1 cellular context compared by ENCODE assay signal in the genomic region with DNA sequence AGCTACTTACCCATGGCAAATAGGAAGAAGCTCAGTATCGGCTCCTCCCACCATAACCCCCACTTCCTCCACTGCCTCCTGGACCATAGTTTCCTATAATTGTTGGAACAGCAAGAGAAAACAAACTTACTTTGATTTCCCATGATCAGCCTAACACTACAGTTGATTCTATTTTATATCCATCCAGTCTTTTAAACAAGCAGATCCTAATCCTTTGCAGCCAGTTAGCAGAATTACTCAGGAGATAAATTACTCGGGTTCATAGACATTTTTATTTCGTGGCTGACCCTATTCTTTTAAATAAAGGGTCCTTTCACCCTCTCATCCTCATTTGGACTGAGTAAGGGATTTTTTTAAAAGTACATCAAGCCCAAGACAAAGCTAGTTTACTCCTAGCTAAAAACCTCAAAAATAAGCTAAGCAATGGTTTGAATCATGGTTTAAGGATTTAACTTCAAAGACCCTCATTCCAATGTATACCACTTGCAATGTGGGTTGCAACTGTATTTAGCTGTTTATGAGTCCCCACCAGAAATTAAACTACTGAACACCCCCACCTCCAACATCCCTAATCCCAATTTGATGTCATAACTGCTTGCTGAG.
TF ChIP-seq lines count a peak whose summit lies in the region.

No MANE protein-coding gene starts in this region.

TF ChIP-seq in K562, 482 proteins besides CTCF, POLR2A, EP300 and RAD21 (continued from another document):
- TF ChIP-seq MTA2 (IDR thresholded peaks at IDR 0.05; ENCODE audit: low read depth) (no peak), SPI1 (IDR thresholded peaks at IDR 0.05; ENCODE audit: borderline replicate concordance, low read depth, low read length) (0 out of 2 replicates have a peak, but pooled peaks have one; percentile 8), ZNF217 (CRISPR knock-in tag; IDR thresholded peaks at IDR 0.05) (no peak), DEAF1 (CRISPR knock-in tag; IDR thresholded peaks at IDR 0.05) (no peak), ELF2 (CRISPR knock-in tag; IDR thresholded peaks at IDR 0.05) (no peak), VEZF1 (CRISPR knock-in tag; IDR thresholded peaks at IDR 0.05) (no peak), CBFA2T3 (IDR thresholded peaks at IDR 0.05) (0 out of 2 replicates have a peak, but pooled peaks have one; percentile 1), ZNF407 (IDR thresholded peaks at IDR 0.05; ENCODE audit: low read depth) (no peak), ZNF696 (CRISPR knock-in tag; conservative IDR thresholded peaks at IDR 0.05) (0 out of 2 replicates have a peak, but pooled peaks have one; percentile 7)
TF ChIP-seq in K562: peak in this region for 13.
